ENCODE assay signal across 8 cellular contexts in the genomic region with DNA sequence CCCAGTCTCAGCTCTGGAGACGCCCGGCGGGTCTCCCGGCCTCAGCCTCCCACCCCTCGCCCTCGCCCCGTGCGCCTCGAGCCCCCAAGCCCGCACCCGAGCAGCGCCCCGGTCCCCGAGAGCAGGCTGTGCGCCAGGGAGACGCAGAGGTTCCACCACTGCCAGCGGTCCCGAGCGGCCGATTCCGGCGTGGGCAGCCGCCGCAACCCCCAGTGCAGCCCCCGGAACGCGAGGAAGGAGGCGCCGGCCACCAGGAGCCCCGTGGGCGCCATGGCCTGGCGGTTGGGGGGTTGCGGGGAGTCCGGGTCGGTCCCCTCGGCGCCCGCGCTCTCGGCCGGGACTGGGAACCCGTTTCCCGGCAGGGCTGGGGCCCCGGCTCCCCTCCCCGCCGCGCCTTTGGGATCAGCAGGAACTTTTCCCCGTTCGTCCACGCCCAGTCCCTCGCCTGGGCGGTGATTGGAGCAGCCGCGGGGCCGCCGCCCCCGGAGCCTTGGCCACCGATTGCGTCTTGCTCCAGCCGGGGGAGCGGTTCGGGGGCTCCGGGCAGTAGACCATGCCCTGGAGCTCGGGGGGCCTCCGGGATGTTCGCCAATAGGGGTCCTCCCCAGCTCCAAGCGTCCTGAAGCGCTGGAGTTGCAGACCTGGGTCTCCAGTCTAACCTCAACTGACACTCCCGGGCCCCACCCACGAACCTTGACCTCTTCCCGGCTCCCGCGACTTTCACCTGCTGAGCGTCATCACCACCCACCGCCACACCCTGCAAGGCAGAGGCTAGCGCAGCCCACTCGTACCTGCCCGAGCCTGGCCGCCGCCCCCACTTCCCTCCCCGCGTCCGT. TPM values are rescaled to one million over a fixed set of nuclear protein-coding genes. Genes with fewer than 3 reads are reported as not detected.
DNase-seq lines count a peak whose midpoint lies in the region; ATAC-seq and TF ChIP-seq lines count a peak whose summit lies in the region.

A gene with protein sequence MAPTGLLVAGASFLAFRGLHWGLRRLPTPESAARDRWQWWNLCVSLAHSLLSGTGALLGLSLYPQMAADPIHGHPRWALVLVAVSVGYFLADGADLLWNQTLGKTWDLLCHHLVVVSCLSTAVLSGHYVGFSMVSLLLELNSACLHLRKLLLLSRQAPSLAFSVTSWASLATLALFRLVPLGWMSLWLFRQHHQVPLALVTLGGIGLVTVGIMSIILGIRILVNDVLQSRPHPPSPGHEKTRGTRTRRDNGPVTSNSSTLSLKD (minus strand): TSS at position 407 of the 836 bp plus-strand sequence. CDS start 135 bp downstream, at position 272.

- ATAC-seq in omental fat pad (ENCODE audit: low FRiP score) (peak; percentile 52), HG03175 (IDR thresholded peaks at IDR 0.05; ENCODE audit: unreplicated experiment) (no peak)

- H3K27me3 Mint-ChIP-seq in activated T-helper 1 cell treated with anti-CD3 and anti-CD28 coated beads, Interleukin-12 subunit alpha, Interleukin-12 subunit beta, Interleukin-2, Interleukin-4 antibody, amounts not matched to agents 30 ng/mL and 10 ng/mL and 1 ng/mL, durations not matched to agents 14 hours and 24 hours and 36 hours (ENCODE audit: insufficient read depth) = peaks cover 19% of the 10 kb centered on the region
- peaks cover 3% of the 10 kb centered on the region for H3K27me3 Mint-ChIP-seq in glutamatergic neuron (ENCODE audit: unreplicated experiment)

- H3K27ac ChIP-seq in C4-2B = peak within 1 kb of the TSS; percentile 77

- intact Hi-C loops in activated T-helper 1 cell treated with anti-CD3 and anti-CD28 coated beads, Interleukin-12 subunit alpha, Interleukin-12 subunit beta, Interleukin-2, Interleukin-4 antibody, amounts not matched to agents 30 ng/mL and 10 ng/mL and 1 ng/mL, durations not matched to agents 14 hours and 24 hours and 36 hours (cut with micrococcal nuclease) = no loop called here

- peaks cover 19% of the 10 kb centered on the region for H3K36me3 Mint-ChIP-seq in activated T-helper 1 cell treated with anti-CD3 and anti-CD28 coated beads, Interleukin-12 subunit alpha, Interleukin-12 subunit beta, Interleukin-2, Interleukin-4 antibody, amounts not matched to agents 30 ng/mL and 10 ng/mL and 1 ng/mL, durations not matched to agents 14 hours and 24 hours and 36 hours (ENCODE audit: low read depth)
- H3K36me3 Mint-ChIP-seq in glutamatergic neuron (ENCODE audit: unreplicated experiment) = no peaks in the 10 kb centered on the region

- CTCF ChIA-PET in HEK293T (lab: Yijun Ruan, JAX) = no interaction called here

- TF ChIP-seq CTCF in C4-2B (conservative IDR thresholded peaks at IDR 0.05) (no peak), glutamatergic neuron (IDR thresholded peaks at IDR 0.05; ENCODE audit: partially characterized antibody, unreplicated experiment) (no peak), omental fat pad (IDR thresholded peaks at IDR 0.05) (no peak)

- POLR2A ChIA-PET in HEK293T (lab: Yijun Ruan, JAX) = no interaction called here

- H3K4me3 Mint-ChIP-seq in activated T-helper 1 cell treated with anti-CD3 and anti-CD28 coated beads, Interleukin-12 subunit alpha, Interleukin-12 subunit beta, Interleukin-2, Interleukin-4 antibody, amounts not matched to agents 30 ng/mL and 10 ng/mL and 1 ng/mL, durations not matched to agents 14 hours and 24 hours and 36 hours = peak within 1 kb of the TSS; percentile 64
- peak within 1 kb of the TSS; percentile 74 for H3K4me3 Mint-ChIP-seq in glutamatergic neuron (ENCODE audit: unreplicated experiment)

- H3K27ac Mint-ChIP-seq in activated T-helper 1 cell treated with anti-CD3 and anti-CD28 coated beads, Interleukin-12 subunit alpha, Interleukin-12 subunit beta, Interleukin-2, Interleukin-4 antibody, amounts not matched to agents 30 ng/mL and 10 ng/mL and 1 ng/mL, durations not matched to agents 14 hours and 24 hours and 36 hours = no peak within 1 kb of the TSS
- H3K27ac Mint-ChIP-seq in glutamatergic neuron (ENCODE audit: unreplicated experiment) = peak within 1 kb of the TSS; percentile 62

- DNase-seq in HEK293T (ENCODE audit: extremely low spot score) (peak; percentile 64), glutamatergic neuron (peak; percentile 46), omental fat pad (ENCODE audit: low spot score) (no peak), SIG-M5 (lab: John Stamatoyannopoulos, UW) (no peak)
- no peak for DNase-seq in activated T-helper 1 cell treated with anti-CD3 and anti-CD28 coated beads, Interleukin-12 subunit alpha, Interleukin-12 subunit beta, Interleukin-2, Interleukin-4 antibody, amounts not matched to agents 30 ng/mL and 10 ng/mL and 1 ng/mL, durations not matched to agents 14 hours and 24 hours and 36 hours (ENCODE audit: low spot score)
- no peak for DNase-seq in activated CD4-positive, CD25-positive, alpha-beta regulatory T cell treated with anti-CD3 and anti-CD28 coated beads, Interleukin-2, amount 50 U/mL, for 72 hours

- no peaks in the 10 kb centered on the region for H3K9me3 Mint-ChIP-seq in activated T-helper 1 cell treated with anti-CD3 and anti-CD28 coated beads, Interleukin-12 subunit alpha, Interleukin-12 subunit beta, Interleukin-2, Interleukin-4 antibody, amounts not matched to agents 30 ng/mL and 10 ng/mL and 1 ng/mL, durations not matched to agents 14 hours and 24 hours and 36 hours
- peaks cover 10% of the 10 kb centered on the region for H3K9me3 Mint-ChIP-seq in glutamatergic neuron (ENCODE audit: unreplicated experiment)

- H3K4me1 Mint-ChIP-seq in activated T-helper 1 cell treated with anti-CD3 and anti-CD28 coated beads, Interleukin-12 subunit alpha, Interleukin-12 subunit beta, Interleukin-2, Interleukin-4 antibody, amounts not matched to agents 30 ng/mL and 10 ng/mL and 1 ng/mL, durations not matched to agents 14 hours and 24 hours and 36 hours (ENCODE audit: low read depth) = peaks cover 14% of the 10 kb centered on the region
- H3K4me1 Mint-ChIP-seq in glutamatergic neuron (ENCODE audit: low read depth, unreplicated experiment) = peaks cover 7% of the 10 kb centered on the region

TF ChIP-seq in HEK293T, 16 proteins besides CTCF, POLR2A, EP300 and RAD21:
- TF ChIP-seq FOXM1 (IDR thresholded peaks at IDR 0.05; ENCODE audit: borderline replicate concordance) (no peak), CTBP1 (IDR thresholded peaks at IDR 0.05; ENCODE audit: borderline replicate concordance) (no peak), ELF4 (IDR thresholded peaks at IDR 0.05) (no peak), NFRKB (IDR thresholded peaks at IDR 0.05) (no peak), L3MBTL2 (conservative IDR thresholded peaks at IDR 0.05) (no peak)

RNA-seq across cellular contexts. Expression of the gene that starts here (rescaled TPM):
- 0.12 and 0.13 TPM in 2 replicates for total RNA-seq in activated T-helper 1 cell treated with anti-CD3 and anti-CD28 coated beads, Interleukin-12 subunit alpha, Interleukin-12 subunit beta, Interleukin-2, Interleukin-4 antibody, amounts not matched to agents 30 ng/mL and 10 ng/mL and 1 ng/mL, durations not matched to agents 14 hours and 24 hours and 36 hours
- total RNA-seq in glutamatergic neuron (ENCODE audit: unreplicated experiment) (0.96 TPM), omental fat pad (10 to 100 TPM in 3 of 4 donors, 1 to 10 TPM in 1; 7.1 to 16.5 (median 11.4) TPM)

Comparison
In these comparisons a context has a peak if more than half of its experiments do, and no peak if none do; other contexts are left out.
1. Peak in DNase-seq in glutamatergic neuron; RNA of the gene not detected or under 1 TPM.